8 cellular contexts compared by ENCODE assay signal in the genomic region with DNA sequence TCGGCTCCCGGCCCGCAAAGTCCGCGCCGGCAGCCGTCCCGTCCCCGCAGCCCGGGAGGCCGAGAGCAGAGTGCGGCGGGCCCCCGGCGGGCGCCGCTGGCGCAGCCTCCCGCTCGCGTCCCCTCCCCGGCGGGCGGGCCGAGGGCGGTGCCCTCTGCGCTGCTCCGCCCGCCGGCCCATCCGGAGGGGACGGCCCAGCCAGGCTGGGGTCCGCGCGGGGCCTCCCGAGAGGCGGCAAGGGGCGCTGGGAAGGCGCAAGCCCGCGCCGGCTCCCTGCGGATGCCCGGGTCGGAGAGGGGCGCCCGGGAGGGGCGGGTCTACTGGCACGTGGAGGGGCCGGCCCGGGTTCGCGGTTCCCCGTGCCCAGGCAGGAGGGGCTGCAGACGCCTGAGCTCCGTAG. TPM values are rescaled to one million over a fixed set of nuclear protein-coding genes. Genes with fewer than 3 reads are reported as not detected.
A peak's percentile ranks its signal among the peaks of the same experiment; 100 is the strongest.
DNase-seq lines count a peak whose midpoint lies in the region; ATAC-seq and TF ChIP-seq lines count a peak whose summit lies in the region.

A gene (minus strand): TSS at position 74 of the 400 bp plus-strand sequence. CDS start 126 bp downstream, outside the sequence.
A gene (plus strand): TSS at position 179 of the 400 bp plus-strand sequence. CDS start 1,783 bp downstream, outside the sequence.

- H3K27me3 ChIP-seq in BLaER1 treated with 17β-estradiol and CSF1 and Interleukin-3, amounts not matched to agents 10 nM and 100 nM = no peaks in the 10 kb centered on the region
- H3K27me3 ChIP-seq in psoas muscle (ENCODE audit: insufficient read depth in 3 of 3, low read length in 2 of 3) = no peaks in the 10 kb centered on the region

- H3K9ac ChIP-seq in BLaER1 treated with 17β-estradiol and CSF1 and Interleukin-3, amounts not matched to agents 10 nM and 100 nM = peak within 1 kb of the TSS; percentile 80 to 93 (median 90)

- DNase-seq in RPMI7951 (ENCODE audit: low read depth) (peak; percentile 64), amniotic epithelial cell (ENCODE audit: low read depth) (peak; percentile 36), hepatic stellate cell (ENCODE audit: low spot score) (peak; percentile 68), psoas muscle (peak; percentile 64 to 73), DMS114 treated with DMSO at 0.1 percent for 48 hours (lab: John Stamatoyannopoulos, UW; ENCODE audit: unreplicated experiment) (no peak)

- H3K9me3 ChIP-seq in BLaER1 treated with 17β-estradiol and CSF1 and Interleukin-3, amounts not matched to agents 10 nM and 100 nM (replicated peaks in 1 of 11) = no peaks in the 10 kb centered on the region
- no peaks in the 10 kb centered on the region for H3K9me3 ChIP-seq in psoas muscle

- peaks cover 18 to 46% (median 37%) of the 10 kb centered on the region in 11 experiments for H3K36me3 ChIP-seq in BLaER1 treated with 17β-estradiol and CSF1 and Interleukin-3, amounts not matched to agents 10 nM and 100 nM
- peaks cover 0 to 23% of the 10 kb centered on the region in 2 donors for H3K36me3 ChIP-seq in psoas muscle (ENCODE audit: insufficient read depth in 1 of 2, low read depth in 1 of 2)

- no peak for TF ChIP-seq CTCF in psoas muscle (IDR thresholded peaks at IDR 0.05)

- peak within 1 kb of the TSS; percentile 84 to 93 (median 90) for H3K27ac ChIP-seq in BLaER1 treated with 17β-estradiol and CSF1 and Interleukin-3, amounts not matched to agents 10 nM and 100 nM
- H3K27ac ChIP-seq in psoas muscle = peak within 1 kb of the TSS; percentile 98

- ATAC-seq in GM19035 (IDR thresholded peaks at IDR 0.05; ENCODE audit: unreplicated experiment) (peak; percentile 32), HG03442 (IDR thresholded peaks at IDR 0.05; ENCODE audit: unreplicated experiment) (peak; percentile 28), psoas muscle (peak; percentile 50 to 60 (median 56))

- H3K4me2 ChIP-seq in BLaER1 treated with 17β-estradiol and CSF1 and Interleukin-3, amounts not matched to agents 10 nM and 100 nM = peak within 1 kb of the TSS; percentile 89 to 100 (median 98)

- WGBS in psoas muscle, 3 donors = 0 to 1% (median 0%) methylated on average over 29 to 56 of the region's 56 CpGs

- H4K20me1 ChIP-seq in BLaER1 treated with 17β-estradiol and CSF1 and Interleukin-3, amounts not matched to agents 10 nM and 100 nM = peaks cover 0 to 31% (median 16%) of the 10 kb centered on the region in 11 experiments; a peak in 14 of 22 replicates

- peak within 1 kb of the TSS; percentile 72 to 91 (median 84) for H3K4me3 ChIP-seq in BLaER1 treated with 17β-estradiol and CSF1 and Interleukin-3, amounts not matched to agents 10 nM and 100 nM
- H3K4me3 ChIP-seq in psoas muscle = peak within 1 kb of the TSS; percentile 96

- H3K4me1 ChIP-seq in BLaER1 treated with 17β-estradiol and CSF1 and Interleukin-3, amounts not matched to agents 10 nM and 100 nM = peaks cover 31 to 41% (median 37%) of the 10 kb centered on the region in 10 experiments
- peaks cover 11% of the 10 kb centered on the region for H3K4me1 ChIP-seq in psoas muscle

- intact Hi-C loops in psoas muscle (cut with DNase I) = no loop called here

RNA-seq across cellular contexts. Expression of the first gene that starts in this region (rescaled TPM):
- total RNA-seq in RPMI7951 (2014; rRNA removed; shearing (Covaris generic)) = 3.0 and 6.3 TPM in 2 replicates
- total RNA-seq in psoas muscle = 1 to 10 TPM in 3 of 4 donors, under 1 TPM in 1; 0.64 to 2.3 (median 1.4) TPM
- polyA plus RNA-seq in psoas muscle = 1 to 10 TPM; 1.2 to 2.8 (median 2.0) TPM

RNA-seq across cellular contexts. Expression of the second gene that starts in this region (rescaled TPM):
- total RNA-seq in RPMI7951 (2014; rRNA removed; shearing (Covaris generic)) = 146 and 181 TPM in 2 replicates
- 10 to 100 TPM; 21.2 to 33.2 (median 28.6) TPM for total RNA-seq in psoas muscle
- polyA plus RNA-seq in psoas muscle = 100 to 1,000 TPM in 1 of 3 donors, 10 to 100 TPM in 2; 41.6 to 117 (median 62.8) TPM
